1 cellular context compared by ENCODE assay signal in genomic region chr12:124727244-124727673, GRCh38.
TF ChIP-seq lines count a peak whose summit lies in the region.

No MANE protein-coding gene starts in this region.

TF ChIP-seq in GM23338, 12 proteins besides CTCF, POLR2A, EP300 and RAD21 (continued from another document):
- TF ChIP-seq REST (IDR thresholded peaks at IDR 0.05; ENCODE audit: unreplicated experiment) (no peak), NANOG (IDR thresholded peaks at IDR 0.05; ENCODE audit: borderline replicate concordance) (no peak), EZH2phosphoT487 (IDR thresholded peaks at IDR 0.05; ENCODE audit: unreplicated experiment) (no peak), ZNF331 (CRISPR knock-in tag; IDR thresholded peaks at IDR 0.05; ENCODE audit: low read depth) (no peak), CREB1 (CRISPR knock-in tag; IDR thresholded peaks at IDR 0.05; ENCODE audit: low read depth) (no peak), JUNB (IDR thresholded peaks at IDR 0.05; ENCODE audit: unreplicated experiment) (no peak)
